Comparison of ENCODE assay signal across 7 cellular contexts in the genomic region with DNA sequence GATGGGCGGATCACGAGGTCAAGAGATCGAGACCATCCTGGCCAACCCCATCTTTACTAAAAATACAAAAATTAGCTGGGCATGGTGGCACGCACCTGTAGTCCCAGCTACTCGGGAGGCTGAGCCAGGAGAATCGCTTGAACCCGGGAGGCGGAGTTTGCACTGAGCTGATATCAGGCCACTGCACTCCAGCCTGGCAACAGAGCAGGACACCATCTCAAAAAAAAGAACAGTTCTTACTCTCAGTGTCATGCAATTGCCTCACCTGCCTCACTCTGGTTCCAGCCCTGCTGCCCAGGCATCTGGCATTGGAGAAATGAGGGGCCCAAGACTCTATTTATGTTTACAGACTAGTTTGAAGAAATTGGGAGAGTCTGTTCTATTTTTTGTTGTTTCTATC. TPM values are rescaled to one million over a fixed set of nuclear protein-coding genes. Genes with fewer than 3 reads are reported as not detected.
DNase-seq lines count a peak whose midpoint lies in the region; ATAC-seq and TF ChIP-seq lines count a peak whose summit lies in the region.
"Not testable (repeated sequence)": the region's sequence is repeated elsewhere in the genome, so short reads cannot be mapped to it uniquely, and the experiment has no call there.

No MANE protein-coding gene starts in this region.

- H3K4me3 Mint-ChIP-seq in CD8-positive, alpha-beta T cell; T-helper 2 cell treated with Interferon-gamma antibody and Interleukin-4, amounts not matched to agents 5 μg/mL and 100 μg/mL, for 36 hours; activated CD8-positive, alpha-beta T cell treated with anti-CD3 and anti-CD28 coated beads, Interleukin-2, amount 10 ng/mL, durations not matched to agents 7 days and 5 days; activated T-helper 1 cell treated with anti-CD3 and anti-CD28 coated beads, Interleukin-12 subunit alpha, Interleukin-12 subunit beta, Interleukin-2, Interleukin-4 antibody, amounts not matched to agents 30 ng/mL and 10 ng/mL and 1 ng/mL, durations not matched to agents 14 hours and 24 hours and 36 hours: not testable (repeated sequence)
- peak overlapping the region; percentile 37 for H3K4me3 Mint-ChIP-seq in activated naive CD8-positive, alpha-beta T cell treated with anti-CD3 and anti-CD28 coated beads, Interleukin-2, amount 10 ng/mL, durations not matched to agents 7 days and 5 days

- not testable (repeated sequence) for H3K9me3 Mint-ChIP-seq in CD8-positive, alpha-beta T cell; T-helper 2 cell treated with Interferon-gamma antibody and Interleukin-4, amounts not matched to agents 5 μg/mL and 100 μg/mL, for 36 hours; activated CD8-positive, alpha-beta T cell treated with anti-CD3 and anti-CD28 coated beads, Interleukin-2, amount 10 ng/mL, durations not matched to agents 7 days and 5 days (ENCODE audit: insufficient read depth); activated T-helper 1 cell treated with anti-CD3 and anti-CD28 coated beads, Interleukin-12 subunit alpha, Interleukin-12 subunit beta, Interleukin-2, Interleukin-4 antibody, amounts not matched to agents 30 ng/mL and 10 ng/mL and 1 ng/mL, durations not matched to agents 14 hours and 24 hours and 36 hours; activated naive CD8-positive, alpha-beta T cell treated with anti-CD3 and anti-CD28 coated beads, Interleukin-2, amount 10 ng/mL, durations not matched to agents 7 days and 5 days

- peak in 1 of 7 experiments; percentile 34 for DNase-seq in CD8-positive, alpha-beta T cell
- DNase-seq in T-helper 2 cell treated with Interferon-gamma antibody and Interleukin-4, amounts not matched to agents 5 μg/mL and 100 μg/mL, for 36 hours (ENCODE audit: low spot score); activated CD8-positive, alpha-beta T cell treated with anti-CD3 and anti-CD28 coated beads, Interleukin-2, amount 10 ng/mL, durations not matched to agents 7 days and 5 days; activated T-helper 1 cell treated with anti-CD3 and anti-CD28 coated beads, Interleukin-12 subunit alpha, Interleukin-12 subunit beta, Interleukin-2, Interleukin-4 antibody, amounts not matched to agents 30 ng/mL and 10 ng/mL and 1 ng/mL, durations not matched to agents 14 hours and 24 hours and 36 hours (ENCODE audit: low spot score); activated naive CD8-positive, alpha-beta T cell treated with anti-CD3 and anti-CD28 coated beads, Interleukin-2, amount 10 ng/mL, durations not matched to agents 7 days and 5 days; gastrocnemius medialis: not testable (repeated sequence)
- peak; percentile 51 for DNase-seq in mesenteric fat pad (ENCODE audit: low spot score)

- H3K4me1 ChIP-seq in CD8-positive, alpha-beta T cell (ENCODE audit: insufficient read depth, low read length), result peaks cover 61% of the 10 kb centered on the region
- peaks cover 41 to 48% of the 10 kb centered on the region in 2 donors for H3K4me1 ChIP-seq in gastrocnemius medialis

- intact Hi-C loops in CD8-positive, alpha-beta T cell (cut with DNase I, micrococcal nuclease); activated T-helper 1 cell treated with anti-CD3 and anti-CD28 coated beads, Interleukin-12 subunit alpha, Interleukin-12 subunit beta, Interleukin-2, Interleukin-4 antibody, amounts not matched to agents 30 ng/mL and 10 ng/mL and 1 ng/mL, durations not matched to agents 14 hours and 24 hours and 36 hours (cut with micrococcal nuclease): not testable (repeated sequence)
- intact Hi-C loops in gastrocnemius medialis (cut with DNase I; ENCODE audit: low total_unique reads), result loop anchor here (10.0 kb wide), 1 partner anchor 390 kb away; the partner anchor contains the start of gene WBP2

- H3K4me1 Mint-ChIP-seq in CD8-positive, alpha-beta T cell (ENCODE audit: low read depth), result peaks cover 61% of the 10 kb centered on the region
- H3K4me1 Mint-ChIP-seq in T-helper 2 cell treated with Interferon-gamma antibody and Interleukin-4, amounts not matched to agents 5 μg/mL and 100 μg/mL, for 36 hours (ENCODE audit: low read depth), result peaks cover 59% of the 10 kb centered on the region
- H3K4me1 Mint-ChIP-seq in activated CD8-positive, alpha-beta T cell treated with anti-CD3 and anti-CD28 coated beads, Interleukin-2, amount 10 ng/mL, durations not matched to agents 7 days and 5 days (ENCODE audit: low read depth), result peaks cover 79% of the 10 kb centered on the region
- H3K4me1 Mint-ChIP-seq in activated T-helper 1 cell treated with anti-CD3 and anti-CD28 coated beads, Interleukin-12 subunit alpha, Interleukin-12 subunit beta, Interleukin-2, Interleukin-4 antibody, amounts not matched to agents 30 ng/mL and 10 ng/mL and 1 ng/mL, durations not matched to agents 14 hours and 24 hours and 36 hours (ENCODE audit: low read depth), result peaks cover 65% of the 10 kb centered on the region
- peaks cover 60% of the 10 kb centered on the region for H3K4me1 Mint-ChIP-seq in activated naive CD8-positive, alpha-beta T cell treated with anti-CD3 and anti-CD28 coated beads, Interleukin-2, amount 10 ng/mL, durations not matched to agents 7 days and 5 days

- H3K4me3 ChIP-seq in CD8-positive, alpha-beta T cell (ENCODE audit: low read depth, low read length); gastrocnemius medialis: not testable (repeated sequence)

- not testable (repeated sequence) for H3K27me3 ChIP-seq in CD8-positive, alpha-beta T cell (ENCODE audit: insufficient read depth, low read length); gastrocnemius medialis

- not testable (repeated sequence) for H3K27me3 Mint-ChIP-seq in CD8-positive, alpha-beta T cell (ENCODE audit: low read depth); T-helper 2 cell treated with Interferon-gamma antibody and Interleukin-4, amounts not matched to agents 5 μg/mL and 100 μg/mL, for 36 hours (ENCODE audit: low read depth); activated CD8-positive, alpha-beta T cell treated with anti-CD3 and anti-CD28 coated beads, Interleukin-2, amount 10 ng/mL, durations not matched to agents 7 days and 5 days (ENCODE audit: low read depth); activated T-helper 1 cell treated with anti-CD3 and anti-CD28 coated beads, Interleukin-12 subunit alpha, Interleukin-12 subunit beta, Interleukin-2, Interleukin-4 antibody, amounts not matched to agents 30 ng/mL and 10 ng/mL and 1 ng/mL, durations not matched to agents 14 hours and 24 hours and 36 hours (ENCODE audit: insufficient read depth); activated naive CD8-positive, alpha-beta T cell treated with anti-CD3 and anti-CD28 coated beads, Interleukin-2, amount 10 ng/mL, durations not matched to agents 7 days and 5 days

- CTCF ChIA-PET in CD8-positive, alpha-beta T cell (lab: Charles Lee), result interaction anchor here (0.8 to 6.2 kb wide), 6 partner anchors 20 to 118 kb away, joined by 3 to 55 read pairs (median 8); partner anchors contain the start of gene UBALD2
- CTCF ChIA-PET in activated CD8-positive, alpha-beta T cell treated with anti-CD3 and anti-CD28 coated beads, Interleukin-2, amount 10 ng/mL, durations not matched to agents 7 days and 5 days (lab: Charles Lee), result interaction anchor here (1.1 to 4.0 kb wide), 7 partner anchors 9 to 66 kb away, joined by 3 to 22 read pairs (median 11); no protein-coding TSS in a partner anchor

- POLR2A ChIA-PET in CD8-positive, alpha-beta T cell (lab: Charles Lee), result interaction anchor here (2.2 to 5.8 kb wide), 3 partner anchors 12 to 52 kb away, joined by 8 to 72 read pairs (median 34); partner anchors contain the start of gene UBALD2
- POLR2A ChIA-PET in activated CD8-positive, alpha-beta T cell treated with anti-CD3 and anti-CD28 coated beads, Interleukin-2, amount 10 ng/mL, durations not matched to agents 7 days and 5 days (lab: Charles Lee), result interaction anchor here (4.2 to 17.8 kb wide), 3 partner anchors 12 to 53 kb away, joined by 66 to 807 read pairs (median 105); partner anchors contain the start of gene UBALD2
- POLR2A ChIA-PET in activated naive CD8-positive, alpha-beta T cell treated with anti-CD3 and anti-CD28 coated beads, Interleukin-2, amount 10 ng/mL, durations not matched to agents 7 days and 5 days (lab: Charles Lee), result interaction anchor here (0.8 to 38.5 kb wide), 7 partner anchors 10 to 102 kb away, joined by 3 to 1721 read pairs (median 12); partner anchors contain the start of gene UBALD2

- not testable (repeated sequence) for H3K36me3 Mint-ChIP-seq in CD8-positive, alpha-beta T cell; T-helper 2 cell treated with Interferon-gamma antibody and Interleukin-4, amounts not matched to agents 5 μg/mL and 100 μg/mL, for 36 hours (ENCODE audit: low read depth); activated CD8-positive, alpha-beta T cell treated with anti-CD3 and anti-CD28 coated beads, Interleukin-2, amount 10 ng/mL, durations not matched to agents 7 days and 5 days (ENCODE audit: low read depth); activated T-helper 1 cell treated with anti-CD3 and anti-CD28 coated beads, Interleukin-12 subunit alpha, Interleukin-12 subunit beta, Interleukin-2, Interleukin-4 antibody, amounts not matched to agents 30 ng/mL and 10 ng/mL and 1 ng/mL, durations not matched to agents 14 hours and 24 hours and 36 hours (ENCODE audit: low read depth); activated naive CD8-positive, alpha-beta T cell treated with anti-CD3 and anti-CD28 coated beads, Interleukin-2, amount 10 ng/mL, durations not matched to agents 7 days and 5 days

- not testable (repeated sequence) for TF ChIP-seq CTCF in CD8-positive, alpha-beta T cell (IDR thresholded peaks at IDR 0.05); gastrocnemius medialis (IDR thresholded peaks at IDR 0.05 in 4 of 5, conservative IDR thresholded peaks at IDR 0.05 in 1 of 5)

- H3K27ac ChIP-seq in CD8-positive, alpha-beta T cell (ENCODE audit: low read depth, low read length), result not testable (repeated sequence)
- peak overlapping the region in 3 of 4 donors; percentile 22 to 91 (median 65) for H3K27ac ChIP-seq in gastrocnemius medialis

- not testable (repeated sequence) for ATAC-seq in CD8-positive, alpha-beta T cell; activated CD8-positive, alpha-beta T cell treated with anti-CD3 and anti-CD28 coated beads, Interleukin-2, amount 10 ng/mL, durations not matched to agents 7 days and 5 days; activated naive CD8-positive, alpha-beta T cell treated with anti-CD3 and anti-CD28 coated beads, Interleukin-2, amount 10 ng/mL, durations not matched to agents 7 days and 5 days (ENCODE audit: low read depth); gastrocnemius medialis

- not testable (repeated sequence) for H3K36me3 ChIP-seq in CD8-positive, alpha-beta T cell (ENCODE audit: insufficient read depth, low read length); gastrocnemius medialis

- in situ Hi-C loops in gastrocnemius medialis (cut with MboI; ENCODE audit: low sequenced_read_pairs in 4 of 4), result not testable (repeated sequence)

- not testable (repeated sequence) for H3K9me3 ChIP-seq in CD8-positive, alpha-beta T cell (ENCODE audit: low read length); gastrocnemius medialis

- TF ChIP-seq POLR2A in gastrocnemius medialis (IDR thresholded peaks at IDR 0.05), result not testable (repeated sequence)

- peak overlapping the region; percentile 10 for H3K27ac Mint-ChIP-seq in CD8-positive, alpha-beta T cell
- H3K27ac Mint-ChIP-seq in T-helper 2 cell treated with Interferon-gamma antibody and Interleukin-4, amounts not matched to agents 5 μg/mL and 100 μg/mL, for 36 hours, result peak overlapping the region; percentile 43
- H3K27ac Mint-ChIP-seq in activated CD8-positive, alpha-beta T cell treated with anti-CD3 and anti-CD28 coated beads, Interleukin-2, amount 10 ng/mL, durations not matched to agents 7 days and 5 days, result peak overlapping the region; percentile 91
- H3K27ac Mint-ChIP-seq in activated T-helper 1 cell treated with anti-CD3 and anti-CD28 coated beads, Interleukin-12 subunit alpha, Interleukin-12 subunit beta, Interleukin-2, Interleukin-4 antibody, amounts not matched to agents 30 ng/mL and 10 ng/mL and 1 ng/mL, durations not matched to agents 14 hours and 24 hours and 36 hours, result peak overlapping the region; percentile 49
- peak overlapping the region; percentile 95 for H3K27ac Mint-ChIP-seq in activated naive CD8-positive, alpha-beta T cell treated with anti-CD3 and anti-CD28 coated beads, Interleukin-2, amount 10 ng/mL, durations not matched to agents 7 days and 5 days

RNA-seq across cellular contexts. Expression of gene RNF157, which starts 4.4 kb away (rescaled TPM):
- 10 to 100 TPM; 22.3 to 25.5 TPM for total RNA-seq in CD8-positive, alpha-beta T cell
- total RNA-seq in activated CD8-positive, alpha-beta T cell treated with anti-CD3 and anti-CD28 coated beads, Interleukin-2, amount 10 ng/mL, durations not matched to agents 7 days and 5 days, result 100 to 1,000 TPM; 150 to 165 TPM
- total RNA-seq in activated T-helper 1 cell treated with anti-CD3 and anti-CD28 coated beads, Interleukin-12 subunit alpha, Interleukin-12 subunit beta, Interleukin-2, Interleukin-4 antibody, amounts not matched to agents 30 ng/mL and 10 ng/mL and 1 ng/mL, durations not matched to agents 14 hours and 24 hours and 36 hours, result 50.4 and 51.7 TPM in 2 replicates
- total RNA-seq in activated naive CD8-positive, alpha-beta T cell treated with anti-CD3 and anti-CD28 coated beads, Interleukin-2, amount 10 ng/mL, durations not matched to agents 7 days and 5 days, result 100 to 1,000 TPM; 103 to 110 TPM
- total RNA-seq in mesenteric fat pad, result 28.0 TPM
- total RNA-seq in gastrocnemius medialis, result 100 to 1,000 TPM in 1 of 4 donors, 10 to 100 TPM in 3; 50.5 to 142 (median 85.3) TPM

RNA-seq across cellular contexts. Expression of gene UBALD2, which starts 20.4 kb away (rescaled TPM):
- 100 to 1,000 TPM; 241 to 249 TPM for total RNA-seq in CD8-positive, alpha-beta T cell
- 100 to 1,000 TPM; 318 to 359 TPM for total RNA-seq in activated CD8-positive, alpha-beta T cell treated with anti-CD3 and anti-CD28 coated beads, Interleukin-2, amount 10 ng/mL, durations not matched to agents 7 days and 5 days
- 206 and 217 TPM in 2 replicates for total RNA-seq in activated T-helper 1 cell treated with anti-CD3 and anti-CD28 coated beads, Interleukin-12 subunit alpha, Interleukin-12 subunit beta, Interleukin-2, Interleukin-4 antibody, amounts not matched to agents 30 ng/mL and 10 ng/mL and 1 ng/mL, durations not matched to agents 14 hours and 24 hours and 36 hours
- 100 to 1,000 TPM; 344 to 375 TPM for total RNA-seq in activated naive CD8-positive, alpha-beta T cell treated with anti-CD3 and anti-CD28 coated beads, Interleukin-2, amount 10 ng/mL, durations not matched to agents 7 days and 5 days
- total RNA-seq in mesenteric fat pad, result 59.2 TPM
- total RNA-seq in gastrocnemius medialis, result 100 to 1,000 TPM in 1 of 4 donors, 10 to 100 TPM in 3; 28.9 to 151 (median 52.2) TPM

Comparison
In these comparisons a context has a peak if more than half of its experiments do, and no peak if none do; other contexts are left out.
1. H3K27ac Mint-ChIP-seq: peak in every context shown above with its lines; median percentile 95 in activated naive CD8-positive, alpha-beta T cell treated with anti-CD3 and anti-CD28 coated beads, Interleukin-2, amount 10 ng/mL, durations not matched to agents 7 days and 5 days; 91 in activated CD8-positive, alpha-beta T cell treated with anti-CD3 and anti-CD28 coated beads, Interleukin-2, amount 10 ng/mL, durations not matched to agents 7 days and 5 days; 49 in activated T-helper 1 cell treated with anti-CD3 and anti-CD28 coated beads, Interleukin-12 subunit alpha, Interleukin-12 subunit beta, Interleukin-2, Interleukin-4 antibody, amounts not matched to agents 30 ng/mL and 10 ng/mL and 1 ng/mL, durations not matched to agents 14 hours and 24 hours and 36 hours; 43 in T-helper 2 cell treated with Interferon-gamma antibody and Interleukin-4, amounts not matched to agents 5 μg/mL and 100 μg/mL, for 36 hours; 10 in CD8-positive, alpha-beta T cell.